Comparison of ENCODE assay signal across 16 cellular contexts in the genomic region with DNA sequence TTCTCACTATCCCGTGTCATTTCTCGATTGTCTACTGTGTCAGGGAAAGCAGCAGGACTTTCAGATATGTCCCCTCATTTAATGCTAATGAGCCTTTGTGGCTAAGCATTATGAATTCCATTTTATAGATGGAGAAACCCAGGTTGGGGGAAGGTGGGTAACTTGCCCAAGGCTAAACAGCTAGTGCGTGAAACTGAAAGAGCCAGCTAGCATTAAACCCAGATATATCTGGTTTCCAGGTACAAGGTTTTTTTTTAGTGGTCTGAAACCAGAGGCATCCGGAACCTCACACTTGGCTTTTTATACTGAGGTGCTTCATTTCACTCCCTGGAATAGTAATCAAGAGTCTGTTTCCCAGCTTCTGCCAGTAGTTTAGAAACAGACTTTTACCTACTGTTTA.
DNase-seq lines count a peak whose midpoint lies in the region; ATAC-seq lines count a peak whose summit lies in the region.
"Had no signal": no experiment of that assay in that cellular context is flagged by ENCODE, and none has a peak within 500 bp of the region (broad histone marks: within the 10 kb centered on the region; RNA-seq: fewer than 3 reads in every experiment).

No MANE protein-coding gene starts in this region.

- no peaks in the 10 kb centered on the region for H3K36me3 Mint-ChIP-seq in CD8-positive, alpha-beta memory T cell
- H3K36me3 Mint-ChIP-seq: CD4-positive, CD25-positive, alpha-beta regulatory T cell had no signal

- H3K36me3 ChIP-seq in CD8-positive, alpha-beta memory T cell (ENCODE audit: insufficient read depth, low read length), result no peaks in the 10 kb centered on the region
- H3K36me3 ChIP-seq: BE2C had no signal

- ATAC-seq in GM19395 (IDR thresholded peaks at IDR 0.05; ENCODE audit: unreplicated experiment) (no peak), HG02852 (IDR thresholded peaks at IDR 0.05; ENCODE audit: unreplicated experiment) (no peak), GM18498 (IDR thresholded peaks at IDR 0.05; ENCODE audit: unreplicated experiment) (no peak)

- H3K4me3 ChIP-seq in CD8-positive, alpha-beta memory T cell (ENCODE audit: low read length), result no peak overlapping the region

- no peaks in the 10 kb centered on the region for H3K4me1 Mint-ChIP-seq in CD8-positive, alpha-beta memory T cell
- H3K4me1 Mint-ChIP-seq: CD4-positive, CD25-positive, alpha-beta regulatory T cell had no signal

- H3K27me3 ChIP-seq in CD8-positive, alpha-beta memory T cell (ENCODE audit: insufficient read depth, low read length, poor library complexity, severe bottlenecking), result no peaks in the 10 kb centered on the region
- H3K27me3 ChIP-seq: BE2C had no signal

- H3K4me3 Mint-ChIP-seq in CD8-positive, alpha-beta memory T cell, result no peak overlapping the region
- H3K4me3 Mint-ChIP-seq: CD4-positive, CD25-positive, alpha-beta regulatory T cell had no signal

- POLR2A ChIA-PET in CD8-positive, alpha-beta memory T cell (lab: Charles Lee), result no interaction called here

- CTCF ChIA-PET in CD8-positive, alpha-beta memory T cell (lab: Charles Lee), result no interaction called here

- no peaks in the 10 kb centered on the region for H3K27me3 Mint-ChIP-seq in CD8-positive, alpha-beta memory T cell
- H3K27me3 Mint-ChIP-seq: CD4-positive, CD25-positive, alpha-beta regulatory T cell had no signal

- no peak overlapping the region for H3K27ac Mint-ChIP-seq in CD8-positive, alpha-beta memory T cell
- H3K27ac Mint-ChIP-seq: CD4-positive, CD25-positive, alpha-beta regulatory T cell had no signal

- H3K27ac ChIP-seq in caudate nucleus (ENCODE audit: low read depth, low read length), result peak overlapping the region; percentile 65
- no peak overlapping the region for H3K27ac ChIP-seq in CD8-positive, alpha-beta memory T cell (ENCODE audit: low read depth, low read length)

- H3K4me1 ChIP-seq in CD8-positive, alpha-beta memory T cell (ENCODE audit: insufficient read depth, low read length), result no peaks in the 10 kb centered on the region

- DNase-seq in NCI-H69 (lab: John Stamatoyannopoulos, UW) (peak; percentile 32), caudate nucleus (lab: John Stamatoyannopoulos, UW) (no peak), renal cortical epithelial cell (ENCODE audit: low read depth) (peak; percentile 66)
- DNase-seq in CD8-positive, alpha-beta memory T cell, result no peak
- DNase-seq: ACHN; C1 segment of cervical spinal cord; CD4-positive, CD25-positive, alpha-beta regulatory T cell; DMS153; DMS79; GDM1; GOT3; H7 had no signal

- H3K9me3 ChIP-seq in CD8-positive, alpha-beta memory T cell (ENCODE audit: low read length), result no peaks in the 10 kb centered on the region
- H3K9me3 ChIP-seq: BE2C had no signal

- H3K9me3 Mint-ChIP-seq in CD8-positive, alpha-beta memory T cell, result peaks cover 0 to 6% (median 2%) of the 10 kb centered on the region in 5 donors

Comparison
In these comparisons a context has a peak if more than half of its experiments do, and no peak if none do; other contexts are left out.
1. DNase-seq: peak in NCI-H69 (single experiment) and renal cortical epithelial cell (single experiment); none in caudate nucleus (0 of 61) and CD8-positive, alpha-beta memory T cell (0 of 5).